In genomic region chr2:12510070-12510469, GRCh38 we compare ENCODE assay signal across 26 cellular contexts.
"Had no signal": no experiment of that assay in that cellular context is flagged by ENCODE, and none has a peak within 500 bp of the region (broad histone marks: within the 10 kb centered on the region; RNA-seq: fewer than 3 reads in every experiment).

No MANE protein-coding gene starts in this region.

- H3K79me2 ChIP-seq: hepatocyte had no signal

- ATAC-seq: effector memory CD8-positive, alpha-beta T cell; esophagus mucosa; foreskin keratinocyte; gastrocnemius medialis; gastroesophageal sphincter; heart left ventricle; heart right ventricle had no signal

- H3K4me3 ChIP-seq: colonic mucosa, coronary artery, dorsolateral prefrontal cortex, esophagus muscularis mucosa, esophagus squamous epithelium, gastrocnemius medialis, gastroesophageal sphincter, heart left ventricle, heart right ventricle, hepatocyte had no signal

- DNase-seq: colonic mucosa; cortex of kidney; dermis blood vessel endothelial cell; dorsolateral prefrontal cortex; effector CD4-positive, alpha-beta T cell; effector CD8-positive, alpha-beta T cell; effector memory CD4-positive, alpha-beta T cell; effector memory CD8-positive, alpha-beta T cell; endodermal cell; erythroblast; esophagus squamous epithelium; foreskin fibroblast; foreskin keratinocyte; foreskin melanocyte; gastrocnemius medialis; glutamatergic neuron; head of caudate nucleus; heart left ventricle; heart right ventricle had no signal

- H3K4me2 ChIP-seq: hepatocyte had no signal

- H3K4me1 ChIP-seq: colonic mucosa, esophagus muscularis mucosa, gastrocnemius medialis, gastroesophageal sphincter had no signal

- H3K27ac ChIP-seq: colonic mucosa, coronary artery, dorsolateral prefrontal cortex, epithelial cell of prostate, esophagus muscularis mucosa, esophagus squamous epithelium, foreskin keratinocyte, gastrocnemius medialis, gastroesophageal sphincter, heart left ventricle, heart right ventricle, hepatocyte had no signal

- H3K27ac Mint-ChIP-seq: dendritic cell treated with granulocyte-macrophage colony-stimulating factor and Interleukin-4, amounts not matched to agents 40 ng/mL and 50 ng/mL, for 4 days; effector memory CD8-positive, alpha-beta T cell; endodermal cell had no signal

- H3K36me3 ChIP-seq: colonic mucosa, esophagus muscularis mucosa, esophagus squamous epithelium, gastrocnemius medialis, gastroesophageal sphincter, heart left ventricle, heart right ventricle had no signal

- H3K4me3 Mint-ChIP-seq: dendritic cell treated with granulocyte-macrophage colony-stimulating factor and Interleukin-4, amounts not matched to agents 40 ng/mL and 50 ng/mL, for 4 days; effector memory CD8-positive, alpha-beta T cell; endodermal cell had no signal

- H3K9me3 Mint-ChIP-seq: dendritic cell treated with granulocyte-macrophage colony-stimulating factor and Interleukin-4, amounts not matched to agents 40 ng/mL and 50 ng/mL, for 4 days; effector memory CD8-positive, alpha-beta T cell had no signal

- H3K9me3 ChIP-seq: colonic mucosa, esophagus muscularis mucosa, esophagus squamous epithelium, gastrocnemius medialis, gastroesophageal sphincter, heart left ventricle had no signal

- H3K27me3 ChIP-seq: colonic mucosa, dorsolateral prefrontal cortex, esophagus muscularis mucosa, gastrocnemius medialis, gastroesophageal sphincter, heart left ventricle, heart right ventricle, hepatocyte had no signal

- H2AFZ ChIP-seq: hepatocyte had no signal

- H3K27me3 Mint-ChIP-seq: effector memory CD8-positive, alpha-beta T cell had no signal
